In the genomic region with DNA sequence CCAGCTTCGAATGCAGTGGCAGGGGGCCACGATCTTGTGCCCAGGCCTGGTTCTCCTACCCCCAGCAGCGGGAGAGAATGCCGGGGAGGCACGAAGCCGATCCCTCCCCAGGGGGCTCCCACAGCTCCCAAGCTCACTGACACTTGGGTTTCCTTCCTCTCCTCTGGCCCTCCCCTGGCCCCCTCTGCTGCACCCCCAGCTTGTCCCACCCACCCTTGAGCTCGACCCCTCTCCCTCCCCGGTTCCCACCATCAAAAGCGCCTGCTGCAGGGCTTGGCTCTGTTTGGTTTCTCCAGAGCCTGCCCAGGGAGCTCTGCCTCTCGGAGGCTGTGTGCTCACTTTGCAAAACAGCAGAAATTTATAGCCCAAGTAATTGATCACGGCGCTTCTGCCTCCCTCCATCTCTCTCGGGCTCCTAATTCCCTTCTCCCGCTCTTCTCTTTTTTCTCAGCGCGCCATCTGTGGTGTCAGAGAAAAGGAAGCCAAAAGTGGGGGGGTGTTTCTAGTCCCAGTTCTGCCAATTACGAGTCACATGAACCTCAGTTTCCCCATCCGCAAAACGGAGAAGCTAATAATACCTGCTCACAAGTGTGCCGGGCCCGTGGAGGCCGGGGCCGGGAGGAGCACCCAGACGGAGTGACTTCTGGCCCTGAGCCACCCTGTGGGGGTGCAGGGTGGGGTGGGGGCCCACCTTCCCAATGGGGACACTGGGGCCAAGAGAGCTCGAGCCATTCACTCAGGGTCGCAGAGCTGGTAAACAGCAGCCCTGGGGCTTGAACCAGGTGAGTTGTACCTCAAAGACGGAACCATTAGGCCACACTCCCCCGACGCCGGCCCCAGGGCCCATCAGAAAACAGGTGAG, we compare ENCODE assay signal across 10 cellular contexts.
DNase-seq lines count a peak whose midpoint lies in the region; ATAC-seq and TF ChIP-seq lines count a peak whose summit lies in the region.
"Had no signal": no experiment of that assay in that cellular context is flagged by ENCODE, and none has a peak within 500 bp of the region (broad histone marks: within the 10 kb centered on the region; RNA-seq: fewer than 3 reads in every experiment).

No MANE protein-coding gene starts in this region.

- peaks cover 14% of the 10 kb centered on the region for H3K27me3 Mint-ChIP-seq in GM23338 (ENCODE audit: insufficient read depth, low read depth, poor library complexity)
- peaks cover 8% of the 10 kb centered on the region for H3K27me3 Mint-ChIP-seq in activated CD8-positive, alpha-beta memory T cell treated with anti-CD3 and anti-CD28 coated beads, Interleukin-2, amount 10 ng/mL, durations not matched to agents 7 days and 5 days
- no peaks in the 10 kb centered on the region for H3K27me3 Mint-ChIP-seq in T-helper 17 cell

- H3K9me3 ChIP-seq in T-helper 17 cell (ENCODE audit: control insufficient read depth, low read length, poor library complexity, severe bottlenecking) = no peaks in the 10 kb centered on the region

- 77 to 80% methylated on average over 30 of the region's 30 CpGs for WGBS in lower leg skin, 2 donors

- H3K36me3 Mint-ChIP-seq in GM23338 (ENCODE audit: low read depth) (no peaks in the 10 kb centered on the region), T-helper 17 cell (ENCODE audit: low read depth) (no peaks in the 10 kb centered on the region)
- no peaks in the 10 kb centered on the region for H3K36me3 Mint-ChIP-seq in activated CD8-positive, alpha-beta memory T cell treated with anti-CD3 and anti-CD28 coated beads, Interleukin-2, amount 10 ng/mL, durations not matched to agents 7 days and 5 days
- H3K36me3 Mint-ChIP-seq: activated naive CD4-positive, alpha-beta T cell treated with anti-CD3 and anti-CD28 coated beads, Interleukin-2, amount 50 U/mL, for 72 hours had no signal

- H3K4me1 Mint-ChIP-seq in GM23338 = peaks cover 27% of the 10 kb centered on the region
- H3K4me1 Mint-ChIP-seq in activated CD8-positive, alpha-beta memory T cell treated with anti-CD3 and anti-CD28 coated beads, Interleukin-2, amount 10 ng/mL, durations not matched to agents 7 days and 5 days = peaks cover 9% of the 10 kb centered on the region
- H3K4me1 Mint-ChIP-seq in T-helper 17 cell = peaks cover 8% of the 10 kb centered on the region

- no peaks in the 10 kb centered on the region for H3K79me2 ChIP-seq in GM23338 (replicated peaks; ENCODE audit: insufficient read depth)

- H3K4me2 ChIP-seq in GM23338 = no peak overlapping the region

- no peak for ATAC-seq in GM23338
- ATAC-seq in activated CD8-positive, alpha-beta memory T cell treated with anti-CD3 and anti-CD28 coated beads, Interleukin-2, amount 10 ng/mL, durations not matched to agents 7 days and 5 days = no peak
- no peak for ATAC-seq in T-helper 17 cell
- ATAC-seq: activated naive CD4-positive, alpha-beta T cell treated with anti-CD3 and anti-CD28 coated beads, Interleukin-2, amount 50 U/mL, for 72 hours had no signal

- H3K4me3 Mint-ChIP-seq in GM23338 = 0 out of 3 replicates have a peak overlapping the region, but pooled peaks have one; percentile 21
- H3K4me3 Mint-ChIP-seq in activated CD8-positive, alpha-beta memory T cell treated with anti-CD3 and anti-CD28 coated beads, Interleukin-2, amount 10 ng/mL, durations not matched to agents 7 days and 5 days = no peak overlapping the region
- H3K4me3 Mint-ChIP-seq in T-helper 17 cell = no peak overlapping the region

- H3K4me1 ChIP-seq in GM23338 (ENCODE audit: insufficient read depth) = peaks cover 9% of the 10 kb centered on the region; the same call in 1 of the 2 replicates

- H3K27ac ChIP-seq in GM23338 (ENCODE audit: low read depth) = no peak overlapping the region
- H3K27ac ChIP-seq: epithelial cell of prostate had no signal

- TF ChIP-seq POLR2A in lower leg skin (IDR thresholded peaks at IDR 0.05) = no peak

- H3K4me3 ChIP-seq in GM23338 (no peak overlapping the region), lower leg skin (ENCODE audit: low read depth, poor library complexity, severe bottlenecking) (no peak overlapping the region)

- H3F3A ChIP-seq in GM23338 (replicated peaks; ENCODE audit: low read depth) = 0 out of 2 replicates have a peak, but pooled peaks cover 2% of the 10 kb centered on the region

- H3K9me2 ChIP-seq in GM23338 (ENCODE audit: insufficient read depth) = no peaks in the 10 kb centered on the region

- H3K9me3 Mint-ChIP-seq in GM23338 = no peaks in the 10 kb centered on the region; the same call in 2 of the 3 replicates
- H3K9me3 Mint-ChIP-seq in activated CD8-positive, alpha-beta memory T cell treated with anti-CD3 and anti-CD28 coated beads, Interleukin-2, amount 10 ng/mL, durations not matched to agents 7 days and 5 days (ENCODE audit: low read depth) = no peaks in the 10 kb centered on the region
- H3K9me3 Mint-ChIP-seq: activated naive CD4-positive, alpha-beta T cell treated with anti-CD3 and anti-CD28 coated beads, Interleukin-2, amount 50 U/mL, for 72 hours had no signal

- H3K36me3 ChIP-seq in GM23338 (ENCODE audit: insufficient read depth) = no peaks in the 10 kb centered on the region

- TF ChIP-seq CTCF in GM23338 (conservative IDR thresholded peaks at IDR 0.05; ENCODE audit: low read depth in 2 of 2) = no peak
- no peak for TF ChIP-seq CTCF in lower leg skin (IDR thresholded peaks at IDR 0.05)

- intact Hi-C loops in lower leg skin (cut with DNase I; ENCODE audit: low total_unique reads) = no loop called here

- no peak for DNase-seq in GM23338 (ENCODE audit: low spot score)
- DNase-seq in activated CD8-positive, alpha-beta memory T cell treated with anti-CD3 and anti-CD28 coated beads, Interleukin-2, amount 10 ng/mL, durations not matched to agents 7 days and 5 days = peak; percentile 18
- DNase-seq in lower leg skin (ENCODE audit: low spot score in 2 of 2) = peak; percentile 15 to 82
- peak; percentile 16 for DNase-seq in stimulated activated CD8-positive, alpha-beta memory T cell treated with anti-CD3 and anti-CD28 coated beads, Interleukin-4, amount 100 ng/mL, for 48 hours
- DNase-seq in NCI-H2196 treated with DMSO at 0.1 percent for 48 hours (lab: John Stamatoyannopoulos, UW; ENCODE audit: unreplicated experiment) = no peak
- DNase-seq in DMS53 treated with DMSO at 0.1 percent for 48 hours (lab: John Stamatoyannopoulos, UW; ENCODE audit: unreplicated experiment) = no peak
- DNase-seq in NCI-H1436 treated with DMSO at 0.1 percent for 48 hours (lab: John Stamatoyannopoulos, UW) = no peak
- no peak for DNase-seq in T-helper 17 cell

- peak overlapping the region; percentile 90; the same call in 1 of the 2 replicates for H2AFZ ChIP-seq in GM23338

- H3K27ac Mint-ChIP-seq in GM23338 (no peak overlapping the region), T-helper 17 cell (no peak overlapping the region)
- H3K27ac Mint-ChIP-seq in activated CD8-positive, alpha-beta memory T cell treated with anti-CD3 and anti-CD28 coated beads, Interleukin-2, amount 10 ng/mL, durations not matched to agents 7 days and 5 days = no peak overlapping the region

- H4K20me1 ChIP-seq in GM23338 (replicated peaks; ENCODE audit: insufficient read depth) = no peaks in the 10 kb centered on the region

- peaks cover 5% of the 10 kb centered on the region; the same call in 1 of the 2 replicates for H3K27me3 ChIP-seq in GM23338 (ENCODE audit: insufficient read depth)

- CTCF ChIA-PET in activated CD8-positive, alpha-beta memory T cell treated with anti-CD3 and anti-CD28 coated beads, Interleukin-2, amount 10 ng/mL, durations not matched to agents 7 days and 5 days (lab: Charles Lee) = interaction anchor here (0.8 to 3.2 kb wide), 9 partner anchors 98 to 292 kb away, joined by 3 to 22 read pairs (median 5); a partner anchor contains a TSS

TF ChIP-seq in GM23338, 12 proteins besides CTCF, POLR2A, EP300 and RAD21 (continues in another document):
- TF ChIP-seq JUNB (IDR thresholded peaks at IDR 0.05; ENCODE audit: unreplicated experiment) (no peak), ZNF331 (CRISPR knock-in tag; IDR thresholded peaks at IDR 0.05; ENCODE audit: low read depth) (no peak), NANOG (IDR thresholded peaks at IDR 0.05; ENCODE audit: borderline replicate concordance) (no peak)
- TF ChIP-seq, protein P1, sequence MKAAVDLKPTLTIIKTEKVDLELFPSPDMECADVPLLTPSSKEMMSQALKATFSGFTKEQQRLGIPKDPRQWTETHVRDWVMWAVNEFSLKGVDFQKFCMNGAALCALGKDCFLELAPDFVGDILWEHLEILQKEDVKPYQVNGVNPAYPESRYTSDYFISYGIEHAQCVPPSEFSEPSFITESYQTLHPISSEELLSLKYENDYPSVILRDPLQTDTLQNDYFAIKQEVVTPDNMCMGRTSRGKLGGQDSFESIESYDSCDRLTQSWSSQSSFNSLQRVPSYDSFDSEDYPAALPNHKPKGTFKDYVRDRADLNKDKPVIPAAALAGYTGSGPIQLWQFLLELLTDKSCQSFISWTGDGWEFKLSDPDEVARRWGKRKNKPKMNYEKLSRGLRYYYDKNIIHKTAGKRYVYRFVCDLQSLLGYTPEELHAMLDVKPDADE (IDR thresholded peaks at IDR 0.05) = no peak
- TF ChIP-seq, protein P2, sequence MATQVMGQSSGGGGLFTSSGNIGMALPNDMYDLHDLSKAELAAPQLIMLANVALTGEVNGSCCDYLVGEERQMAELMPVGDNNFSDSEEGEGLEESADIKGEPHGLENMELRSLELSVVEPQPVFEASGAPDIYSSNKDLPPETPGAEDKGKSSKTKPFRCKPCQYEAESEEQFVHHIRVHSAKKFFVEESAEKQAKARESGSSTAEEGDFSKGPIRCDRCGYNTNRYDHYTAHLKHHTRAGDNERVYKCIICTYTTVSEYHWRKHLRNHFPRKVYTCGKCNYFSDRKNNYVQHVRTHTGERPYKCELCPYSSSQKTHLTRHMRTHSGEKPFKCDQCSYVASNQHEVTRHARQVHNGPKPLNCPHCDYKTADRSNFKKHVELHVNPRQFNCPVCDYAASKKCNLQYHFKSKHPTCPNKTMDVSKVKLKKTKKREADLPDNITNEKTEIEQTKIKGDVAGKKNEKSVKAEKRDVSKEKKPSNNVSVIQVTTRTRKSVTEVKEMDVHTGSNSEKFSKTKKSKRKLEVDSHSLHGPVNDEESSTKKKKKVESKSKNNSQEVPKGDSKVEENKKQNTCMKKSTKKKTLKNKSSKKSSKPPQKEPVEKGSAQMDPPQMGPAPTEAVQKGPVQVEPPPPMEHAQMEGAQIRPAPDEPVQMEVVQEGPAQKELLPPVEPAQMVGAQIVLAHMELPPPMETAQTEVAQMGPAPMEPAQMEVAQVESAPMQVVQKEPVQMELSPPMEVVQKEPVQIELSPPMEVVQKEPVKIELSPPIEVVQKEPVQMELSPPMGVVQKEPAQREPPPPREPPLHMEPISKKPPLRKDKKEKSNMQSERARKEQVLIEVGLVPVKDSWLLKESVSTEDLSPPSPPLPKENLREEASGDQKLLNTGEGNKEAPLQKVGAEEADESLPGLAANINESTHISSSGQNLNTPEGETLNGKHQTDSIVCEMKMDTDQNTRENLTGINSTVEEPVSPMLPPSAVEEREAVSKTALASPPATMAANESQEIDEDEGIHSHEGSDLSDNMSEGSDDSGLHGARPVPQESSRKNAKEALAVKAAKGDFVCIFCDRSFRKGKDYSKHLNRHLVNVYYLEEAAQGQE (IDR thresholded peaks at IDR 0.05; ENCODE audit: unreplicated experiment) = no peak

Comparison
In these comparisons a context has a peak if more than half of its experiments do, and no peak if none do; other contexts are left out.
1. DNase-seq: peak in activated CD8-positive, alpha-beta memory T cell treated with anti-CD3 and anti-CD28 coated beads, Interleukin-2, amount 10 ng/mL, durations not matched to agents 7 days and 5 days (single experiment), lower leg skin (2 of 2) and stimulated activated CD8-positive, alpha-beta memory T cell treated with anti-CD3 and anti-CD28 coated beads, Interleukin-4, amount 100 ng/mL, for 48 hours (single experiment); none in GM23338 (single experiment), NCI-H2196 treated with DMSO at 0.1 percent for 48 hours (single experiment), DMS53 treated with DMSO at 0.1 percent for 48 hours (single experiment), NCI-H1436 treated with DMSO at 0.1 percent for 48 hours (single experiment) and T-helper 17 cell (0 of 3).